ENCODE assay signal across 13 cellular contexts in the genomic region with DNA sequence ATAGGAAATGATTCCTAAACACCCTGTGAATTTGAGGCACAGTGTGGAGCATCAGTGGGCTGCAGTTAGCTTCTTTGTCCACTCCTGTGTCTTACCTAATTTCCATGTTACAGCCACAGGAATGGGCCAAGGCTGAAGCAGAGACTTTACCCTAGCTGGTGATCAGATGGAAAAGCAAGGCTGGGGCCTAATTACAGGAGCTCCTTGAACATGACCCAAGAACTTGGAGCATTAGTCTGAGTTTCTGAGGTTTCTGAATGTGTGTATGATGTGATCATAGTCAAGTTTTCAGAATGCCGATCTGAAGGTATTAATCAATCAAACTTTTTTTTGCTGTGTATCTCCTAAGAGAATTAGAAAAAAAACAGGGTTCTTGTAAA. TPM values are rescaled to one million over a fixed set of nuclear protein-coding genes. Genes with fewer than 3 reads are reported as not detected.
A peak's percentile ranks its signal among the peaks of the same experiment; 100 is the strongest.
DNase-seq lines count a peak whose midpoint lies in the region; ATAC-seq and TF ChIP-seq lines count a peak whose summit lies in the region.
"Had no signal": no experiment of that assay in that cellular context is flagged by ENCODE, and none has a peak within 500 bp of the region (broad histone marks: within the 10 kb centered on the region; RNA-seq: fewer than 3 reads in every experiment).

No MANE protein-coding gene starts in this region.

- no peak overlapping the region for H4K8ac ChIP-seq in mesenchymal stem cell (ENCODE audit: low read length)

- TF ChIP-seq CTCF in vagina (IDR thresholded peaks at IDR 0.05) (no peak), testis (IDR thresholded peaks at IDR 0.05) (no peak)

- no peak overlapping the region for H3K4me2 ChIP-seq in mesenchymal stem cell (ENCODE audit: low read length, poor library complexity, severe bottlenecking)

- peak; percentile 31 to 44 for ATAC-seq in activated CD4-positive, CD25-positive, alpha-beta regulatory T cell treated with anti-CD3 and anti-CD28 coated beads, Interleukin-2, amount 50 U/mL, for 24 hours
- ATAC-seq in activated naive CD8-positive, alpha-beta T cell treated with anti-CD3 and anti-CD28 coated beads, Interleukin-2, amount 50 U/mL, for 24 hours, result peak; percentile 53

- no peak overlapping the region for H3K27ac ChIP-seq in mesenchymal stem cell (ENCODE audit: low read length, poor library complexity, severe bottlenecking)
- H3K27ac ChIP-seq in vagina, result no peak overlapping the region
- no peak overlapping the region for H3K27ac ChIP-seq in testis
- H3K27ac ChIP-seq: breast epithelium, thyroid gland had no signal

- H3K9ac ChIP-seq in mesenchymal stem cell (ENCODE audit: low read length), result peak overlapping the region; percentile 3

- no peaks in the 10 kb centered on the region for H3K27me3 Mint-ChIP-seq in activated naive CD8-positive, alpha-beta T cell treated with anti-CD3 and anti-CD28 coated beads, Interleukin-2, amount 50 U/mL, for 24 hours

- peak overlapping the region; percentile 62 for H3K4me3 Mint-ChIP-seq in activated naive CD8-positive, alpha-beta T cell treated with anti-CD3 and anti-CD28 coated beads, Interleukin-2, amount 50 U/mL, for 24 hours
- H3K4me3 Mint-ChIP-seq: nephron had no signal

- H3K27ac Mint-ChIP-seq in activated naive CD8-positive, alpha-beta T cell treated with anti-CD3 and anti-CD28 coated beads, Interleukin-2, amount 50 U/mL, for 24 hours, result peak overlapping the region; percentile 95

- H3K4me1 ChIP-seq in mesenchymal stem cell (ENCODE audit: control insufficient read depth, insufficient read depth, low read depth, low read length), result peaks cover 4% of the 10 kb centered on the region
- H3K4me1 ChIP-seq in vagina, result peaks cover 94% of the 10 kb centered on the region
- H3K4me1 ChIP-seq in testis, result peaks cover 43% of the 10 kb centered on the region
- H3K4me1 ChIP-seq: breast epithelium had no signal

- peaks cover 36% of the 10 kb centered on the region for H3K79me1 ChIP-seq in mesenchymal stem cell (replicated peaks; ENCODE audit: low read length, poor library complexity, severe bottlenecking)

- H3K36me3 ChIP-seq in mesenchymal stem cell (ENCODE audit: control insufficient read depth in 1 of 2, insufficient read depth in 2 of 2, low read depth in 1 of 2, low read length in 2 of 2) (no peaks in the 10 kb centered on the region), vagina (peaks cover 0 to 3% of the 10 kb centered on the region in 2 donors), testis (ENCODE audit: low read depth, missing control alignments) (no peaks in the 10 kb centered on the region)
- H3K36me3 ChIP-seq: breast epithelium, thyroid gland had no signal

- H2BK5ac ChIP-seq in mesenchymal stem cell (ENCODE audit: low read depth, low read length, poor library complexity, severe bottlenecking), result no peak overlapping the region

- H2BK12ac ChIP-seq in mesenchymal stem cell (ENCODE audit: low read length in 2 of 2), result no peak overlapping the region

- intact Hi-C loops in vagina (cut with DNase I), result no loop called here
- intact Hi-C loops in testis (cut with DNase I; ENCODE audit: low total_unique reads), result no loop called here

- no peak overlapping the region for H3K23ac ChIP-seq in mesenchymal stem cell (ENCODE audit: low read length in 2 of 2)

- H3K9me3 Mint-ChIP-seq in activated naive CD8-positive, alpha-beta T cell treated with anti-CD3 and anti-CD28 coated beads, Interleukin-2, amount 50 U/mL, for 24 hours, result no peaks in the 10 kb centered on the region
- H3K9me3 Mint-ChIP-seq: nephron had no signal

- H3K9me3 ChIP-seq in mesenchymal stem cell (ENCODE audit: control insufficient read depth, low read length), result no peaks in the 10 kb centered on the region
- H3K9me3 ChIP-seq in vagina, result no peaks in the 10 kb centered on the region
- no peaks in the 10 kb centered on the region for H3K9me3 ChIP-seq in testis
- H3K9me3 ChIP-seq: breast epithelium, thyroid gland had no signal

- H3K4me3 ChIP-seq in mesenchymal stem cell (ENCODE audit: insufficient read depth in 1 of 2, low read depth in 1 of 2, low read length in 2 of 2), result no peak overlapping the region
- no peak overlapping the region for H3K4me3 ChIP-seq in vagina
- H3K4me3 ChIP-seq in testis, result no peak overlapping the region
- H3K4me3 ChIP-seq: breast epithelium, thyroid gland had no signal

- H3K4ac ChIP-seq in mesenchymal stem cell (ENCODE audit: low read depth in 1 of 2, low read length in 2 of 2), result no peak overlapping the region

- no peak overlapping the region for H2BK15ac ChIP-seq in mesenchymal stem cell (ENCODE audit: low read depth, poor library complexity, severe bottlenecking)

- no peak for TF ChIP-seq POLR2A in vagina (IDR thresholded peaks at IDR 0.05)
- no peak for TF ChIP-seq POLR2A in testis (IDR thresholded peaks at IDR 0.05)

- no peak overlapping the region for H2AK5ac ChIP-seq in mesenchymal stem cell (ENCODE audit: low read length, severe bottlenecking)

- H3K18ac ChIP-seq in mesenchymal stem cell (ENCODE audit: low read depth in 1 of 2, low read length in 2 of 2), result no peak overlapping the region

- DNase-seq in activated CD4-positive, CD25-positive, alpha-beta regulatory T cell treated with anti-CD3 and anti-CD28 coated beads, Interleukin-2, amount 50 U/mL, for 72 hours, result no peak
- DNase-seq in GM03348 (ENCODE audit: low spot score) (peak; percentile 27), mesenchymal stem cell (peak; percentile 24), NCI-H345 (lab: John Stamatoyannopoulos, UW) (no peak), vagina (ENCODE audit: extremely low spot score in 2 of 2) (no peak), testis (no peak)
- no peak for DNase-seq in activated naive CD8-positive, alpha-beta T cell treated with anti-CD3 and anti-CD28 coated beads, Interleukin-2, amount 50 U/mL, for 24 hours
- DNase-seq: NCI-H1694, NCI-H524, thyroid gland had no signal

- H3K27me3 ChIP-seq in mesenchymal stem cell (ENCODE audit: control insufficient read depth in 1 of 2, insufficient read depth in 1 of 2, low read length in 2 of 2), result no peaks in the 10 kb centered on the region
- no peaks in the 10 kb centered on the region for H3K27me3 ChIP-seq in vagina
- no peaks in the 10 kb centered on the region for H3K27me3 ChIP-seq in testis
- H3K27me3 ChIP-seq: breast epithelium, thyroid gland had no signal

- peaks cover 20% of the 10 kb centered on the region for H3K36me3 Mint-ChIP-seq in activated naive CD8-positive, alpha-beta T cell treated with anti-CD3 and anti-CD28 coated beads, Interleukin-2, amount 50 U/mL, for 24 hours (ENCODE audit: low read depth)

- H3K14ac ChIP-seq in mesenchymal stem cell (ENCODE audit: low read length in 2 of 2), result no peak overlapping the region

- no CpG with 5 or more reads among the region's 1 CpG for whole genome bisulfite sequencing in mesenchymal stem cell
- 86 to 89% methylated on average over 1 of the region's 1 CpG for WGBS in testis, 2 donors

- H2AFZ ChIP-seq in mesenchymal stem cell (ENCODE audit: low read depth, low read length), result no peak overlapping the region

- no peak overlapping the region for H4K91ac ChIP-seq in mesenchymal stem cell (ENCODE audit: low read length)

- no peak overlapping the region for H2BK120ac ChIP-seq in mesenchymal stem cell (ENCODE audit: low read depth, low read length)

- H3K4me1 Mint-ChIP-seq in activated naive CD8-positive, alpha-beta T cell treated with anti-CD3 and anti-CD28 coated beads, Interleukin-2, amount 50 U/mL, for 24 hours, result peaks cover 92% of the 10 kb centered on the region

RNA-seq across cellular contexts. Expression of gene HECA, which starts 18.0 kb away (rescaled TPM):
- 9.4 TPM for polyA plus RNA-seq in mesenchymal stem cell (2013, experiment 1 of 2)
- polyA plus RNA-seq in mesenchymal stem cell (2013, experiment 2 of 2), result 9.6 TPM
- 35.8 TPM for total RNA-seq in vagina
- 10 to 100 TPM; 40.2 to 47.4 TPM for total RNA-seq in testis
- polyA plus RNA-seq in testis (ENCODE audit: insufficient read depth, low read depth, low replicate concordance), result 19.1 TPM

Comparison
In these comparisons a context has a peak if more than half of its experiments do, and no peak if none do; other contexts are left out.
1. DNase-seq: peak in GM03348 (single experiment) and mesenchymal stem cell (single experiment); none in activated CD4-positive, CD25-positive, alpha-beta regulatory T cell treated with anti-CD3 and anti-CD28 coated beads, Interleukin-2, amount 50 U/mL, for 72 hours (single experiment), activated naive CD8-positive, alpha-beta T cell treated with anti-CD3 and anti-CD28 coated beads, Interleukin-2, amount 50 U/mL, for 24 hours (single experiment), NCI-H345 (single experiment), vagina (0 of 2) and testis (single experiment).